37 cellular contexts compared by ENCODE assay signal in genomic region chr22:24224468-24224867, GRCh38. TPM values are rescaled to one million over a fixed set of nuclear protein-coding genes. Genes with fewer than 3 reads are reported as not detected.
"Had no signal": no experiment of that assay in that cellular context is flagged by ENCODE, and none has a peak within 500 bp of the region (broad histone marks: within the 10 kb centered on the region; RNA-seq: fewer than 3 reads in every experiment).

No MANE protein-coding gene starts in this region.

- H3K4me1 Mint-ChIP-seq: activated B cell treated with CpG ODN at 0.5 μM for 24 hours; activated CD8-positive, alpha-beta memory T cell treated with anti-CD3 and anti-CD28 coated beads, Interleukin-2, amount 10 ng/mL, durations not matched to agents 7 days and 5 days; activated naive CD4-positive, alpha-beta T cell treated with anti-CD3 and anti-CD28 coated beads, Interleukin-2, amount 10 ng/mL, durations not matched to agents 7 days and 5 days; activated naive CD4-positive, alpha-beta T cell treated with anti-CD3 and anti-CD28 coated beads, Interleukin-2, amount 50 U/mL, for 24 hours; activated naive CD8-positive, alpha-beta T cell treated with anti-CD3 and anti-CD28 coated beads, Interleukin-2, amount 50 U/mL, for 24 hours; brain; central memory CD8-positive, alpha-beta T cell had no signal

- H3K36me3 Mint-ChIP-seq: activated CD4-positive, alpha-beta memory T cell treated with anti-CD3 and anti-CD28 coated beads for 36 hours; activated naive CD8-positive, alpha-beta T cell had no signal

- H3K27me3 Mint-ChIP-seq: activated B cell treated with CpG ODN at 0.5 μM for 24 hours; activated CD4-positive, alpha-beta memory T cell treated with anti-CD3 and anti-CD28 coated beads for 36 hours; activated CD4-positive, alpha-beta T cell treated with anti-CD3 and anti-CD28 coated beads, Interleukin-2, amount 10 ng/mL, durations not matched to agents 24 days and 14 days; activated CD8-positive, alpha-beta memory T cell treated with anti-CD3 and anti-CD28 coated beads, Interleukin-2, amount 10 ng/mL, durations not matched to agents 7 days and 5 days; activated CD8-positive, alpha-beta T cell treated with anti-CD3 and anti-CD28 coated beads for 36 hours; activated naive CD4-positive, alpha-beta T cell treated with anti-CD3 and anti-CD28 coated beads, Interleukin-2, amount 50 U/mL, for 24 hours; activated naive CD8-positive, alpha-beta T cell; activated naive CD8-positive, alpha-beta T cell treated with anti-CD3 and anti-CD28 coated beads, Interleukin-2, amount 10 ng/mL, durations not matched to agents 7 days and 5 days; activated naive CD8-positive, alpha-beta T cell treated with anti-CD3 and anti-CD28 coated beads, Interleukin-2, amount 50 U/mL, for 24 hours; activated T-cell treated with anti-CD3 and anti-CD28 coated beads, Interleukin-2, amount 50 U/mL, for 24 hours; brain; central memory CD8-positive, alpha-beta T cell had no signal

- H3K4me1 ChIP-seq: ascending aorta had no signal

- H3K27ac ChIP-seq: ascending aorta, cardiac muscle cell, VCaP had no signal

- ATAC-seq: activated CD8-positive, alpha-beta memory T cell treated with anti-CD3 and anti-CD28 coated beads, Interleukin-2, amount 10 ng/mL, durations not matched to agents 7 days and 5 days; activated CD8-positive, alpha-beta T cell treated with anti-CD3 and anti-CD28 coated beads for 36 hours; activated naive CD8-positive, alpha-beta T cell treated with anti-CD3 and anti-CD28 coated beads, Interleukin-2, amount 50 U/mL, for 24 hours had no signal

- H3K4me3 ChIP-seq: ascending aorta, cardiac muscle cell had no signal

- H3K4me3 Mint-ChIP-seq: activated B cell treated with CpG ODN at 0.5 μM for 24 hours; activated CD4-positive, alpha-beta memory T cell treated with anti-CD3 and anti-CD28 coated beads for 36 hours; activated CD4-positive, alpha-beta T cell treated with anti-CD3 and anti-CD28 coated beads, Interleukin-2, amount 10 ng/mL, durations not matched to agents 24 days and 14 days; activated CD8-positive, alpha-beta memory T cell treated with anti-CD3 and anti-CD28 coated beads, Interleukin-2, amount 10 ng/mL, durations not matched to agents 7 days and 5 days; activated CD8-positive, alpha-beta T cell treated with anti-CD3 and anti-CD28 coated beads for 36 hours; activated naive CD4-positive, alpha-beta T cell treated with anti-CD3 and anti-CD28 coated beads, Interleukin-2, amount 10 ng/mL, durations not matched to agents 7 days and 5 days; activated naive CD4-positive, alpha-beta T cell treated with anti-CD3 and anti-CD28 coated beads, Interleukin-2, amount 50 U/mL, for 24 hours; activated naive CD8-positive, alpha-beta T cell; activated naive CD8-positive, alpha-beta T cell treated with anti-CD3 and anti-CD28 coated beads, Interleukin-2, amount 10 ng/mL, durations not matched to agents 7 days and 5 days; activated naive CD8-positive, alpha-beta T cell treated with anti-CD3 and anti-CD28 coated beads, Interleukin-2, amount 50 U/mL, for 24 hours; activated T-cell treated with anti-CD3 and anti-CD28 coated beads, Interleukin-2, amount 50 U/mL, for 24 hours; brain; central memory CD8-positive, alpha-beta T cell; T-helper 1 cell treated with Interleukin-12 subunit alpha and Interleukin-12 subunit beta and Interleukin-4 antibody, amounts not matched to agents 30 μg/mL and 1 μg/mL, for 36 hours; T-helper 2 cell treated with Interferon-gamma antibody and Interleukin-4, amounts not matched to agents 5 μg/mL and 100 μg/mL, for 36 hours had no signal

- H3K9me3 Mint-ChIP-seq: activated naive CD4-positive, alpha-beta T cell treated with anti-CD3 and anti-CD28 coated beads, Interleukin-2, amount 50 U/mL, for 24 hours; activated naive CD8-positive, alpha-beta T cell treated with anti-CD3 and anti-CD28 coated beads, Interleukin-2, amount 50 U/mL, for 24 hours; central memory CD8-positive, alpha-beta T cell; T-helper 1 cell treated with Interleukin-12 subunit alpha and Interleukin-12 subunit beta and Interleukin-4 antibody, amounts not matched to agents 30 μg/mL and 1 μg/mL, for 36 hours had no signal

- FAIRE-seq: bronchial epithelial cell, TTC549 had no signal

- DNase-seq: activated B cell treated with CpG ODN at 0.5 μM for 24 hours; activated CD4-positive, alpha-beta memory T cell treated with anti-CD3 and anti-CD28 coated beads for 36 hours; activated CD4-positive, alpha-beta T cell treated with anti-CD3 and anti-CD28 coated beads for 4 hours; activated CD4-positive, alpha-beta T cell treated with anti-CD3 and anti-CD28 coated beads, Interleukin-2, amount 10 ng/mL, durations not matched to agents 24 days and 14 days; activated CD4-positive, alpha-beta T cell treated with anti-CD3 and anti-CD28 coated beads, Interleukin-2, amount 50 U/mL, for 1 hour; activated CD4-positive, alpha-beta T cell treated with anti-CD3 and anti-CD28 coated beads, Interleukin-2, amount 50 U/mL, for 4 hours; activated CD4-positive, CD25-positive, alpha-beta regulatory T cell treated with anti-CD3 and anti-CD28 coated beads, Interleukin-2, amount 50 U/mL, for 72 hours; activated CD8-positive, alpha-beta memory T cell treated with anti-CD3 and anti-CD28 coated beads, Interleukin-2, amount 10 ng/mL, durations not matched to agents 7 days and 5 days; activated CD8-positive, alpha-beta memory T cell treated with anti-CD3 and anti-CD28 coated beads, Interleukin-2, amount 50 U/mL, for 48 hours; activated CD8-positive, alpha-beta T cell treated with anti-CD3 and anti-CD28 coated beads for 36 hours; activated effector memory CD4-positive, alpha-beta T cell treated with Interleukin-2 at 50 U/mL for 16 hours; activated gamma-delta T cell; activated naive CD4-positive, alpha-beta T cell treated with anti-CD3 and anti-CD28 coated beads, Interleukin-2, amount 10 ng/mL, durations not matched to agents 7 days and 5 days; activated naive CD4-positive, alpha-beta T cell treated with Interleukin-2 at 50 U/mL for 16 hours; activated naive CD8-positive, alpha-beta T cell treated with anti-CD3 and anti-CD28 coated beads, Interleukin-2, amount 10 ng/mL, durations not matched to agents 7 days and 5 days; activated naive CD8-positive, alpha-beta T cell treated with anti-CD3 and anti-CD28 coated beads, Interleukin-2, amount 50 U/mL, for 24 hours; activated T-cell treated with anti-CD3 and anti-CD28 coated beads, Interleukin-2, amount 50 U/mL, for 24 hours; activated T-cell treated with anti-CD3 and anti-CD28 coated beads, Interleukin-2, amount 50 U/mL, for 48 hours; amygdala; anterior cingulate cortex; caudate nucleus; cerebellar nuclear complex; T-helper 1 cell; T-helper 2 cell; T-helper 9 cell had no signal

- H3K27me3 ChIP-seq: ascending aorta, cardiac muscle cell had no signal

- H3K27ac Mint-ChIP-seq: activated B cell treated with CpG ODN at 0.5 μM for 24 hours; activated CD4-positive, alpha-beta memory T cell treated with anti-CD3 and anti-CD28 coated beads for 36 hours; activated CD4-positive, alpha-beta T cell treated with anti-CD3 and anti-CD28 coated beads, Interleukin-2, amount 10 ng/mL, durations not matched to agents 24 days and 14 days; activated CD8-positive, alpha-beta memory T cell treated with anti-CD3 and anti-CD28 coated beads, Interleukin-2, amount 10 ng/mL, durations not matched to agents 7 days and 5 days; activated CD8-positive, alpha-beta T cell treated with anti-CD3 and anti-CD28 coated beads for 36 hours; activated naive CD4-positive, alpha-beta T cell treated with anti-CD3 and anti-CD28 coated beads, Interleukin-2, amount 10 ng/mL, durations not matched to agents 7 days and 5 days; activated naive CD4-positive, alpha-beta T cell treated with anti-CD3 and anti-CD28 coated beads, Interleukin-2, amount 50 U/mL, for 24 hours; activated naive CD8-positive, alpha-beta T cell; activated naive CD8-positive, alpha-beta T cell treated with anti-CD3 and anti-CD28 coated beads, Interleukin-2, amount 10 ng/mL, durations not matched to agents 7 days and 5 days; activated naive CD8-positive, alpha-beta T cell treated with anti-CD3 and anti-CD28 coated beads, Interleukin-2, amount 50 U/mL, for 24 hours; activated T-cell treated with anti-CD3 and anti-CD28 coated beads, Interleukin-2, amount 50 U/mL, for 24 hours; activated T-helper 2 cell treated with anti-CD3 and anti-CD28 coated beads, Interferon-gamma antibody, Interleukin-2, Interleukin-4, amounts not matched to agents 10 μg/mL and 5 μg/mL and 100 μg/mL, durations not matched to agents 14 hours and 24 hours and 36 hours; brain; T-helper 1 cell treated with Interleukin-12 subunit alpha and Interleukin-12 subunit beta and Interleukin-4 antibody, amounts not matched to agents 30 μg/mL and 1 μg/mL, for 36 hours; T-helper 2 cell treated with Interferon-gamma antibody and Interleukin-4, amounts not matched to agents 5 μg/mL and 100 μg/mL, for 36 hours had no signal

- H3K36me3 ChIP-seq: cardiac muscle cell had no signal

RNA-seq across cellular contexts. Expression of gene GGT5, which starts 20.4 kb away (rescaled TPM):
- total RNA-seq: activated B cell treated with CpG ODN at 0.5 μM for 24 hours; activated CD4-positive, alpha-beta memory T cell treated with anti-CD3 and anti-CD28 coated beads for 36 hours; activated CD8-positive, alpha-beta T cell treated with anti-CD3 and anti-CD28 coated beads for 36 hours; bronchial epithelial cell had no signal
